ENCODE assay signal across 9 cellular contexts in genomic region chr5:60649288-60649917, GRCh38. TPM values are rescaled to one million over a fixed set of nuclear protein-coding genes. Genes with fewer than 3 reads are reported as not detected.
DNase-seq lines count a peak whose midpoint lies in the region; ATAC-seq and TF ChIP-seq lines count a peak whose summit lies in the region.
"Had no signal": no experiment of that assay in that cellular context is flagged by ENCODE, and none has a peak within 500 bp of the region (broad histone marks: within the 10 kb centered on the region; RNA-seq: fewer than 3 reads in every experiment).

No MANE protein-coding gene starts in this region.

- no peaks in the 10 kb centered on the region for H3K9me3 ChIP-seq in mammary epithelial cell (replicated peaks; ENCODE audit: insufficient read depth, low read length)
- H3K9me3 ChIP-seq in upper lobe of left lung, result no peaks in the 10 kb centered on the region
- H3K9me3 ChIP-seq: BLaER1 had no signal

- CTCF ChIA-PET in mammary epithelial cell (lab: Charles Lee; ENCODE audit: low non-redundant PET), result interaction anchor here (0.6 to 0.7 kb wide), 3 partner anchors 135 to 343 kb away, joined by 3 to 4 read pairs (median 4); no protein-coding TSS in a partner anchor

- H3K27me3 Mint-ChIP-seq in nephron progenitor cell (ENCODE audit: low read depth, poor library complexity), result no peaks in the 10 kb centered on the region

- H4K20me1 ChIP-seq in mammary epithelial cell (ENCODE audit: insufficient read depth, low read length), result no peaks in the 10 kb centered on the region
- H4K20me1 ChIP-seq: BLaER1 had no signal

- H3K27ac ChIP-seq in mammary epithelial cell (ENCODE audit: insufficient read depth, low read depth, low read length) (no peak overlapping the region), upper lobe of left lung (no peak overlapping the region)
- H3K27ac ChIP-seq: BLaER1 had no signal

- TF ChIP-seq EP300 in upper lobe of left lung (IDR thresholded peaks at IDR 0.05), result no peak

- TF ChIP-seq POLR2A in upper lobe of left lung (IDR thresholded peaks at IDR 0.05), result no peak

- H3K4me1 Mint-ChIP-seq in nephron progenitor cell, result peaks cover 13% of the 10 kb centered on the region

- H3K4me1 ChIP-seq in mammary epithelial cell (ENCODE audit: insufficient read depth, low read length) (peaks cover 7% of the 10 kb centered on the region), upper lobe of left lung (no peaks in the 10 kb centered on the region)
- H3K4me1 ChIP-seq: BLaER1 had no signal

- in situ Hi-C loops in mammary epithelial cell (cut with MboI; ENCODE audit: low sequenced_read_pairs in 2 of 2), result no loop called here

- H2AFZ ChIP-seq in mammary epithelial cell (ENCODE audit: low read depth, low read length), result no peak overlapping the region

- H3K36me3 ChIP-seq in mammary epithelial cell (ENCODE audit: insufficient read depth, low read length), result peaks cover 4% of the 10 kb centered on the region
- H3K36me3 ChIP-seq in upper lobe of left lung, result no peaks in the 10 kb centered on the region

- DNase-seq in DMS79 treated with DMSO at 0.1 percent for 48 hours (lab: John Stamatoyannopoulos, UW) (peak; percentile 1), DMS79 (lab: John Stamatoyannopoulos, UW) (no peak), NAMALWA (ENCODE audit: low spot score) (peak; percentile 65), mammary epithelial cell (peak; percentile 43), nephron progenitor cell (no peak), upper lobe of left lung (no peak)

- ATAC-seq in GM21786 (IDR thresholded peaks at IDR 0.05; ENCODE audit: unreplicated experiment) (peak; percentile 79), GM21529 (IDR thresholded peaks at IDR 0.05; ENCODE audit: unreplicated experiment) (no peak), upper lobe of left lung (ENCODE audit: low FRiP score in 2 of 2) (no peak)

- dilution Hi-C loops in mammary epithelial cell (cut with HindIII; ENCODE audit: low sequenced_read_pairs), result no loop called here

- 7% methylated on average over 1 of the region's 1 CpG for WGBS in mammary epithelial cell (ENCODE audit: low coverage, missing lambda C conversion rate)
- WGBS in upper lobe of left lung, 2 donors, result 9 to 13% methylated on average over 1 of the region's 1 CpG

- H3K27me3 ChIP-seq in mammary epithelial cell (ENCODE audit: insufficient read depth, low read length) (no peaks in the 10 kb centered on the region), upper lobe of left lung (no peaks in the 10 kb centered on the region)
- H3K27me3 ChIP-seq: BLaER1 had no signal

- intact Hi-C loops in mammary epithelial cell (cut with micrococcal nuclease), result loop anchor here (1.0 to 5.0 kb wide), 2 partner anchors 354 to 837 kb away; no protein-coding TSS in a partner anchor

- no peak overlapping the region for H3K4me2 ChIP-seq in mammary epithelial cell (ENCODE audit: insufficient read depth, low read depth, low read length)
- H3K4me2 ChIP-seq: BLaER1 had no signal

- H3K79me2 ChIP-seq in mammary epithelial cell (ENCODE audit: insufficient read depth, low read length), result peaks cover 25% of the 10 kb centered on the region

- no peak overlapping the region for H3K9ac ChIP-seq in mammary epithelial cell (ENCODE audit: insufficient read depth, low read length)
- H3K9ac ChIP-seq: BLaER1 had no signal

- no peak overlapping the region for H3K4me3 ChIP-seq in mammary epithelial cell (replicated peaks in 1 of 3; ENCODE audit: insufficient read depth in 1 of 3, low read depth in 2 of 3, low read length in 3 of 3)
- no peak overlapping the region for H3K4me3 ChIP-seq in upper lobe of left lung
- H3K4me3 ChIP-seq: BLaER1 had no signal

- H3K4me3 Mint-ChIP-seq in nephron progenitor cell, result no peak overlapping the region

- TF ChIP-seq CTCF in mammary epithelial cell (conservative IDR thresholded peaks at IDR 0.05 in 1 of 2, IDR thresholded peaks at IDR 0.05 in 1 of 2; ENCODE audit: extremely low read depth in 1 of 2, insufficient read depth in 1 of 2, low read depth in 1 of 2, low read length in 2 of 2) (peak; percentile 72 to 76), nephron progenitor cell (IDR thresholded peaks at IDR 0.05) (peak; percentile 48), upper lobe of left lung (IDR thresholded peaks at IDR 0.05) (peak in 2 of 6 experiments; percentile 23 to 34)

- no peak overlapping the region for H3K27ac Mint-ChIP-seq in nephron progenitor cell

- BruUV-seq in mammary epithelial cell (replicated peaks; lab: Mats Ljungman, UMichigan), result no TSS peak

- H3K9me3 Mint-ChIP-seq in nephron progenitor cell, result peaks cover 35% of the 10 kb centered on the region

- H3K36me3 Mint-ChIP-seq in nephron progenitor cell (ENCODE audit: low read depth), result peaks cover 62% of the 10 kb centered on the region

RNA-seq across cellular contexts. Expression of gene DEPDC1B, which starts 50.6 kb away (rescaled TPM):
- 10 to 100 TPM; 12.3 to 17.9 TPM for total RNA-seq in mammary epithelial cell
- polyA plus RNA-seq in mammary epithelial cell, result 19.6 TPM
- polyA minus RNA-seq in mammary epithelial cell, result 22.6 TPM
- 1 to 10 TPM in 1 of 6 donors, under 1 TPM in 4, not detected in 1; 0.49 to 3.1 (median 0.72) TPM for total RNA-seq in upper lobe of left lung

Comparison
In these comparisons a context has a peak if more than half of its experiments do, and no peak if none do; other contexts are left out.
1. DNase-seq: peak in DMS79 treated with DMSO at 0.1 percent for 48 hours (single experiment), NAMALWA (single experiment) and mammary epithelial cell (single experiment); none in DMS79 (single experiment), nephron progenitor cell (single experiment) and upper lobe of left lung (0 of 2).